In genomic region chr12:124884587-124885438, GRCh38 we compare ENCODE assay signal across 1 cellular context.
TF ChIP-seq lines count a peak whose summit lies in the region.

No MANE protein-coding gene starts in this region.

TF ChIP-seq in K562, 482 proteins besides CTCF, POLR2A, EP300 and RAD21 (continued from another document):
- TF ChIP-seq TOE1 (IDR thresholded peaks at IDR 0.05; ENCODE audit: borderline replicate concordance) (peak; percentile 63; the same call in 1 of the 2 replicates), TOE1 (CRISPR knock-in tag; IDR thresholded peaks at IDR 0.05; ENCODE audit: borderline replicate concordance, low read depth) (no peak), RNF2 (IDR thresholded peaks at IDR 0.05) (peak; percentile 42; the same call in 1 of the 2 replicates), SIX5 (IDR thresholded peaks at IDR 0.05; ENCODE audit: borderline replicate concordance in 1 of 2, insufficient read depth in 1 of 2, low read depth in 1 of 2, low read length in 2 of 2) (no peak), SMARCA4 (IDR thresholded peaks at IDR 0.05) (peak; percentile 84), STAT5B (CRISPR knock-in tag; IDR thresholded peaks at IDR 0.05) (no peak), NR1H2 (CRISPR knock-in tag; IDR thresholded peaks at IDR 0.05) (no peak), ZNF395 (CRISPR knock-in tag; IDR thresholded peaks at IDR 0.05) (peak; percentile 71; the same call in 1 of the 2 replicates), RBFOX2 (IDR thresholded peaks at IDR 0.05; ENCODE audit: low read depth, low read length) (peak; percentile 38; the same call in 1 of the 2 replicates), KDM1A (IDR thresholded peaks at IDR 0.05) (peak; percentile 88 to 93), SIN3A (IDR thresholded peaks at IDR 0.05; ENCODE audit: borderline replicate concordance in 2 of 2, control insufficient read depth in 1 of 2, low read depth in 2 of 2, low read length in 2 of 2) (peak in 1 of 2 experiments; percentile 32; a peak in 2 of 4 replicates), ZBTB49 (CRISPR knock-in tag; IDR thresholded peaks at IDR 0.05; ENCODE audit: borderline replicate concordance) (no peak), ETV1 (tag; conservative IDR thresholded peaks at IDR 0.05; ENCODE audit: low read depth) (peak; percentile 74), ZNF263 (CRISPR knock-in tag; IDR thresholded peaks at IDR 0.05; ENCODE audit: borderline replicate concordance) (peak; percentile 19; the same call in 1 of the 2 replicates), MTA3 (IDR thresholded peaks at IDR 0.05; ENCODE audit: borderline replicate concordance) (peak; percentile 80; the same call in 1 of the 2 replicates), CREM (IDR thresholded peaks at IDR 0.05; ENCODE audit: low read depth) (peak; percentile 77), JUND (IDR thresholded peaks at IDR 0.05; ENCODE audit: borderline replicate concordance, low read depth, low read length) (peak; percentile 78), JUND (tag; IDR thresholded peaks at IDR 0.05; ENCODE audit: borderline replicate concordance, low read depth, low read length) (peak; percentile 40; the same call in 1 of the 3 replicates), ZBTB33 (CRISPR knock-in tag; IDR thresholded peaks at IDR 0.05) (no peak), CTCFL (IDR thresholded peaks at IDR 0.05; ENCODE audit: borderline replicate concordance, insufficient read depth, low read depth, low read length, poor library complexity, severe bottlenecking) (no peak), ZBTB26 (CRISPR knock-in tag; IDR thresholded peaks at IDR 0.05) (no peak), RBM14 (IDR thresholded peaks at IDR 0.05; ENCODE audit: borderline replicate concordance, insufficient read depth, low read depth, low read length) (no peak), E2F6 (IDR thresholded peaks at IDR 0.05; ENCODE audit: borderline replicate concordance in 1 of 2, extremely low read depth in 1 of 2, insufficient read depth in 1 of 2, insufficient read length in 1 of 2, low read depth in 1 of 2, low read length in 1 of 2, poor library complexity in 1 of 2, severe bottlenecking in 1 of 2) (peak in 1 of 2 experiments; percentile 34), KLF16 (IDR thresholded peaks at IDR 0.05) (peak; percentile 97), KLF1 (tag; IDR thresholded peaks at IDR 0.05) (peak; percentile 66; the same call in 1 of the 2 replicates), RCOR1 (IDR thresholded peaks at IDR 0.05; ENCODE audit: borderline replicate concordance in 1 of 2, low read depth in 2 of 2, low read length in 2 of 2) (peak; percentile 68 to 92; a peak in 3 of 4 replicates), MAFF (IDR thresholded peaks at IDR 0.05; ENCODE audit: low read length) (peak; percentile 62; the same call in 1 of the 2 replicates), PREB (CRISPR knock-in tag; IDR thresholded peaks at IDR 0.05) (0 out of 2 replicates have a peak, but pooled peaks have one; percentile 33), GATAD2A (IDR thresholded peaks at IDR 0.05) (0 out of 2 replicates have a peak, but pooled peaks have one; percentile 50), RBBP5 (IDR thresholded peaks at IDR 0.05; ENCODE audit: borderline replicate concordance, insufficient read depth, low read length, poor library complexity, severe bottlenecking) (no peak), MEIS2 (IDR thresholded peaks at IDR 0.05; ENCODE audit: partially characterized antibody) (peak; percentile 76), TAL1 (IDR thresholded peaks at IDR 0.05) (peak; percentile 93), TARDBP (IDR thresholded peaks at IDR 0.05) (0 out of 2 replicates have a peak, but pooled peaks have one; percentile 41), ZBTB8A (IDR thresholded peaks at IDR 0.05; ENCODE audit: partially characterized antibody) (no peak), ZNF583 (CRISPR knock-in tag; IDR thresholded peaks at IDR 0.05) (0 out of 2 replicates have a peak, but pooled peaks have one; percentile 41)
